Comparison of ENCODE assay signal across 23 cellular contexts in genomic region chr3:55669133-55669532, GRCh38.
"Had no signal": no experiment of that assay in that cellular context is flagged by ENCODE, and none has a peak within 500 bp of the region (broad histone marks: within the 10 kb centered on the region; RNA-seq: fewer than 3 reads in every experiment).

No MANE protein-coding gene starts in this region.

- H3K4me1 Mint-ChIP-seq: stimulated activated naive B cell treated with anti-CD40 and anti-IgM and Interleukin-4, amounts not matched to agents 10 μg/mL and 1 μg/mL and 100 μg/mL, for 72 hours had no signal

- H3K79me2 ChIP-seq: hepatocyte had no signal

- H3K4me1 ChIP-seq: heart left ventricle, left lung, psoas muscle, sigmoid colon, tibial nerve had no signal

- H3K4me3 ChIP-seq: coronary artery, gastroesophageal sphincter, heart left ventricle, hepatocyte, left lung, psoas muscle, sigmoid colon, skin epidermis, thoracic aorta, tibial nerve, upper lobe of left lung had no signal

- H3K4me2 ChIP-seq: hepatocyte had no signal

- H3K9me3 Mint-ChIP-seq: nephron progenitor cell; stimulated activated naive B cell treated with anti-CD40 and anti-IgM and Interleukin-4, amounts not matched to agents 10 μg/mL and 1 μg/mL and 100 μg/mL, for 72 hours; stimulated activated naive CD8-positive, alpha-beta T cell treated with anti-CD3 and anti-CD28 coated beads, Interleukin-15, Interleukin-2, amounts not matched to agents 100 ng/mL and 50 ng/mL, for 24 hours had no signal

- H3K36me3 ChIP-seq: gastroesophageal sphincter, heart left ventricle, left lung, sigmoid colon, thoracic aorta, tibial nerve, upper lobe of left lung had no signal

- ATAC-seq: gastroesophageal sphincter; heart left ventricle; left lung; naive thymus-derived CD8-positive, alpha-beta T cell; psoas muscle; right cardiac atrium; stimulated activated naive B cell treated with anti-CD40 and anti-IgM and Interleukin-4, amounts not matched to agents 10 μg/mL and 1 μg/mL and 100 μg/mL, for 72 hours had no signal

- DNase-seq: dermis blood vessel endothelial cell; effector memory CD4-positive, alpha-beta T cell; foreskin fibroblast; heart left ventricle; left cardiac atrium; left lung; naive thymus-derived CD8-positive, alpha-beta T cell; nephron progenitor cell; nucleus accumbens; psoas muscle; right cardiac atrium; sigmoid colon; stimulated activated CD4-positive, alpha-beta T cell treated with anti-CD3 and anti-CD28 coated beads, Interleukin-15, amount 100 ng/mL, for 24 hours; stimulated activated CD4-positive, alpha-beta T cell treated with anti-CD3 and anti-CD28 coated beads, Interleukin-2, amount 100 ng/mL, for 48 hours; stimulated activated naive B cell treated with anti-CD40 and anti-IgM and Interleukin-4, amounts not matched to agents 10 μg/mL and 1 μg/mL and 100 μg/mL, for 72 hours; upper lobe of left lung had no signal

- H3K27me3 ChIP-seq: gastroesophageal sphincter, heart left ventricle, hepatocyte, left lung, sigmoid colon, tibial nerve, upper lobe of left lung had no signal

- H3K9me3 ChIP-seq: gastroesophageal sphincter, heart left ventricle, left lung, psoas muscle, sigmoid colon, thoracic aorta, tibial nerve, upper lobe of left lung had no signal

- H3K27me3 Mint-ChIP-seq: stimulated activated naive B cell treated with anti-CD40 and anti-IgM and Interleukin-4, amounts not matched to agents 10 μg/mL and 1 μg/mL and 100 μg/mL, for 72 hours; stimulated activated naive CD8-positive, alpha-beta T cell treated with anti-CD3 and anti-CD28 coated beads, Interleukin-15, Interleukin-2, amounts not matched to agents 100 ng/mL and 50 ng/mL, for 24 hours had no signal

- H3K36me3 Mint-ChIP-seq: naive thymus-derived CD8-positive, alpha-beta T cell; stimulated activated naive B cell treated with anti-CD40 and anti-IgM and Interleukin-4, amounts not matched to agents 10 μg/mL and 1 μg/mL and 100 μg/mL, for 72 hours had no signal

- H3K27ac ChIP-seq: coronary artery, gastroesophageal sphincter, heart left ventricle, hepatocyte, left lung, psoas muscle, sigmoid colon, skin epidermis, thoracic aorta, tibial nerve, upper lobe of left lung had no signal

- H2AFZ ChIP-seq: hepatocyte had no signal

- H3K27ac Mint-ChIP-seq: naive thymus-derived CD8-positive, alpha-beta T cell; nephron progenitor cell; stimulated activated naive B cell treated with anti-CD40 and anti-IgM and Interleukin-4, amounts not matched to agents 10 μg/mL and 1 μg/mL and 100 μg/mL, for 72 hours; stimulated activated naive CD8-positive, alpha-beta T cell treated with anti-CD3 and anti-CD28 coated beads, Interleukin-15, Interleukin-2, amounts not matched to agents 100 ng/mL and 50 ng/mL, for 24 hours had no signal

- H3K4me3 Mint-ChIP-seq: naive thymus-derived CD8-positive, alpha-beta T cell; nephron progenitor cell; stimulated activated naive B cell treated with anti-CD40 and anti-IgM and Interleukin-4, amounts not matched to agents 10 μg/mL and 1 μg/mL and 100 μg/mL, for 72 hours; stimulated activated naive CD8-positive, alpha-beta T cell treated with anti-CD3 and anti-CD28 coated beads, Interleukin-15, Interleukin-2, amounts not matched to agents 100 ng/mL and 50 ng/mL, for 24 hours had no signal
